In the genomic region with DNA sequence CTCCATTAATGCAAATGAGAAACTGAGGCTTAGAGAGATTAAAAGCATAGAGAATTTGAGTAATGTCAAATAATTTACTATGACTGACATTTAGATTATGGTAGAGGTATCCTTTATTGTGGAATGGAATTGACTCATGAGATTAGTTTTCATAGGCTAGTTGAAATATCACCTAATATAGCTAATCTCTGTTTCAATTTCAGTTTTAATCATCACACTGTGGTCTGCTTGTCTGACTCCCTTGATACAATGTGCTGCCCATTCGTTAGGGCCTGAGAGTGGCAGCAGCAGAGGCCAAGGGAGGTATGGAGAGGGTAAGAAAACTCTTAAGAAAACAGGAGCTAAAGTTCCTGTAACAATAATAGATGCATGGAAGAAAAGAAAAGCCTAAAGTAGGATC, we compare ENCODE assay signal across 12 cellular contexts. TPM values are rescaled to one million over a fixed set of nuclear protein-coding genes. Genes with fewer than 3 reads are reported as not detected.
DNase-seq lines count a peak whose midpoint lies in the region; ATAC-seq, FAIRE-seq and TF ChIP-seq lines count a peak whose summit lies in the region.
"Had no signal": no experiment of that assay in that cellular context is flagged by ENCODE, and none has a peak within 500 bp of the region (broad histone marks: within the 10 kb centered on the region; RNA-seq: fewer than 3 reads in every experiment).

No MANE protein-coding gene starts in this region.

- peak; percentile 99 for ATAC-seq in GM18498 (IDR thresholded peaks at IDR 0.05; ENCODE audit: unreplicated experiment)
- peak; percentile 100 for ATAC-seq in GM19438 (IDR thresholded peaks at IDR 0.05; ENCODE audit: low read depth, unreplicated experiment)
- peak; percentile 100 for ATAC-seq in HG02852 (IDR thresholded peaks at IDR 0.05; ENCODE audit: unreplicated experiment)
- peak; percentile 98 for ATAC-seq in HG03520 (IDR thresholded peaks at IDR 0.05; ENCODE audit: unreplicated experiment)
- ATAC-seq in naive thymus-derived CD8-positive, alpha-beta T cell: no peak
- no peak for ATAC-seq in activated CD8-positive, alpha-beta memory T cell treated with anti-CD3 and anti-CD28 coated beads, Interleukin-2, amount 10 ng/mL, durations not matched to agents 7 days and 5 days

- H3K4me3 Mint-ChIP-seq in naive thymus-derived CD8-positive, alpha-beta T cell: no peak overlapping the region
- H3K4me3 Mint-ChIP-seq in activated CD8-positive, alpha-beta memory T cell treated with anti-CD3 and anti-CD28 coated beads, Interleukin-2, amount 10 ng/mL, durations not matched to agents 7 days and 5 days: no peak overlapping the region

- no peak for DNase-seq in SIG-M5 treated with dmso at 0.1 percent for 504 hours (lab: John Stamatoyannopoulos, UW; ENCODE audit: unreplicated experiment)
- no peak for DNase-seq in naive thymus-derived CD8-positive, alpha-beta T cell
- no peak for DNase-seq in activated CD8-positive, alpha-beta memory T cell treated with anti-CD3 and anti-CD28 coated beads, Interleukin-2, amount 10 ng/mL, durations not matched to agents 7 days and 5 days
- no peak for DNase-seq in H54 (ENCODE audit: insufficient read length, low spot score)
- DNase-seq: activated effector memory CD4-positive, alpha-beta T cell treated with anti-CD3 and anti-CD28 coated beads, Interleukin-2, amount 50 U/mL, for 16 hours; cerebellar nuclear complex; NCI-H2081; stimulated activated CD4-positive, alpha-beta T cell treated with anti-CD3 and anti-CD28 coated beads, Interleukin-1b, Interleukin-23, amount 100 ng/mL, for 48 hours had no signal

- TF ChIP-seq POLR2A in H54 (IDR thresholded peaks at IDR 0.05; ENCODE audit: low read depth, low read length): no peak

- H3K27me3 Mint-ChIP-seq in naive thymus-derived CD8-positive, alpha-beta T cell: peaks cover 0 to 1% (median 0%) of the 10 kb centered on the region in 5 donors
- no peaks in the 10 kb centered on the region for H3K27me3 Mint-ChIP-seq in activated CD8-positive, alpha-beta memory T cell treated with anti-CD3 and anti-CD28 coated beads, Interleukin-2, amount 10 ng/mL, durations not matched to agents 7 days and 5 days

- CTCF ChIA-PET in activated CD8-positive, alpha-beta memory T cell treated with anti-CD3 and anti-CD28 coated beads, Interleukin-2, amount 10 ng/mL, durations not matched to agents 7 days and 5 days (lab: Charles Lee): no interaction called here

- POLR2A ChIA-PET in naive thymus-derived CD8-positive, alpha-beta T cell (lab: Charles Lee): interaction anchor here (0.7 kb wide), 1 partner anchor 14 kb away, joined by 3 read pairs; a partner anchor contains a TSS

- no peaks in the 10 kb centered on the region for H3K9me3 Mint-ChIP-seq in naive thymus-derived CD8-positive, alpha-beta T cell
- peaks cover 2% of the 10 kb centered on the region for H3K9me3 Mint-ChIP-seq in activated CD8-positive, alpha-beta memory T cell treated with anti-CD3 and anti-CD28 coated beads, Interleukin-2, amount 10 ng/mL, durations not matched to agents 7 days and 5 days (ENCODE audit: low read depth)

- peaks cover 0 to 6% (median 0%) of the 10 kb centered on the region in 3 donors for H3K36me3 Mint-ChIP-seq in naive thymus-derived CD8-positive, alpha-beta T cell
- H3K36me3 Mint-ChIP-seq in activated CD8-positive, alpha-beta memory T cell treated with anti-CD3 and anti-CD28 coated beads, Interleukin-2, amount 10 ng/mL, durations not matched to agents 7 days and 5 days: peaks cover 10% of the 10 kb centered on the region

- peaks cover 14 to 24% (median 22%) of the 10 kb centered on the region in 4 donors for H3K4me1 Mint-ChIP-seq in naive thymus-derived CD8-positive, alpha-beta T cell
- peaks cover 37% of the 10 kb centered on the region for H3K4me1 Mint-ChIP-seq in activated CD8-positive, alpha-beta memory T cell treated with anti-CD3 and anti-CD28 coated beads, Interleukin-2, amount 10 ng/mL, durations not matched to agents 7 days and 5 days

- H3K27ac Mint-ChIP-seq in naive thymus-derived CD8-positive, alpha-beta T cell: no peak overlapping the region
- H3K27ac Mint-ChIP-seq in activated CD8-positive, alpha-beta memory T cell treated with anti-CD3 and anti-CD28 coated beads, Interleukin-2, amount 10 ng/mL, durations not matched to agents 7 days and 5 days: no peak overlapping the region

- FAIRE-seq in H54 (lab: Jason Lieb, UNC): no peak

RNA-seq across cellular contexts. Expression of a gene that starts 13.2 kb away (rescaled TPM):
- 10 to 100 TPM; 44.6 to 50.8 TPM for total RNA-seq in naive thymus-derived CD8-positive, alpha-beta T cell
- polyA plus RNA-seq in naive thymus-derived CD8-positive, alpha-beta T cell: 10 to 100 TPM; 16.5 to 22.0 (median 20.5) TPM
- total RNA-seq in activated CD8-positive, alpha-beta memory T cell treated with anti-CD3 and anti-CD28 coated beads, Interleukin-2, amount 10 ng/mL, durations not matched to agents 7 days and 5 days: 10 to 100 TPM in 1 of 2 experiments, 1 to 10 TPM in 1; 5.6 to 10.2 TPM

Comparison
In these comparisons a context has a peak if more than half of its experiments do, and no peak if none do; other contexts are left out.
1. ATAC-seq: peak in GM18498 (single experiment), GM19438 (single experiment), HG02852 (single experiment) and HG03520 (single experiment); none in naive thymus-derived CD8-positive, alpha-beta T cell (0 of 2) and activated CD8-positive, alpha-beta memory T cell treated with anti-CD3 and anti-CD28 coated beads, Interleukin-2, amount 10 ng/mL, durations not matched to agents 7 days and 5 days (single experiment).
2. RNA of a gene that starts 13.2 kb away (total RNA-seq): 44.6 to 50.8 TPM in naive thymus-derived CD8-positive, alpha-beta T cell; 5.6 to 10.2 TPM in activated CD8-positive, alpha-beta memory T cell treated with anti-CD3 and anti-CD28 coated beads, Interleukin-2, amount 10 ng/mL, durations not matched to agents 7 days and 5 days; every median in the first group is over 4 times any median in the second.